In genomic region chr11:35362571-35362980, GRCh38 we compare ENCODE assay signal across 16 cellular contexts. TPM values are rescaled to one million over a fixed set of nuclear protein-coding genes. Genes with fewer than 3 reads are reported as not detected.
A peak's percentile ranks its signal among the peaks of the same experiment; 100 is the strongest.
DNase-seq lines count a peak whose midpoint lies in the region; ATAC-seq and TF ChIP-seq lines count a peak whose summit lies in the region.
"Had no signal": no experiment of that assay in that cellular context is flagged by ENCODE, and none has a peak within 500 bp of the region (broad histone marks: within the 10 kb centered on the region; RNA-seq: fewer than 3 reads in every experiment).

No MANE protein-coding gene starts in this region.

- WGBS in right cardiac atrium = 97% methylated on average over 1 of the region's 1 CpG

- no peak overlapping the region for H3K27ac Mint-ChIP-seq in immature natural killer cell
- H3K27ac Mint-ChIP-seq: activated T-helper 2 cell treated with anti-CD3 and anti-CD28 coated beads, Interferon-gamma antibody, Interleukin-2, Interleukin-4, amounts not matched to agents 10 μg/mL and 5 μg/mL and 100 μg/mL, durations not matched to agents 14 hours and 24 hours and 36 hours had no signal

- H3K4me1 ChIP-seq in left ventricle myocardium inferior (peaks cover 49% of the 10 kb centered on the region), right cardiac atrium (ENCODE audit: control insufficient read depth, insufficient read depth, low read length) (peaks cover 9% of the 10 kb centered on the region)

- peaks cover 0 to 8% (median 2%) of the 10 kb centered on the region in 3 donors for H3K27me3 Mint-ChIP-seq in immature natural killer cell (ENCODE audit: low read depth in 3 of 3)

- H3K27ac ChIP-seq in left ventricle myocardium inferior (replicated peaks) = peak overlapping the region; percentile 68
- no peak overlapping the region for H3K27ac ChIP-seq in right cardiac atrium (ENCODE audit: low read length)

- ATAC-seq in right cardiac atrium (no peak), HG03159 (IDR thresholded peaks at IDR 0.05; ENCODE audit: unreplicated experiment) (no peak)

- DNase-seq in left ventricle myocardium inferior (no peak), right cardiac atrium (no peak), SK-MEL-5 (ENCODE audit: low read depth, low spot score) (peak; percentile 22), fibroblast of the conjunctiva (ENCODE audit: low read depth) (peak; percentile 72), NCI-H1105 (lab: John Stamatoyannopoulos, UW) (no peak), immature natural killer cell (no peak), NCI-H69 (lab: John Stamatoyannopoulos, UW) (no peak)
- DNase-seq: activated CD4-positive, alpha-beta T cell treated with anti-CD3 and anti-CD28 coated beads, Interleukin-2, amount 50 U/mL, for 1 hour; DMS153; NCI-H1092 treated with DMSO at 0.1 percent for 48 hours; NCI-H226 had no signal

- intact Hi-C loops in left ventricle myocardium inferior (cut with micrococcal nuclease) (no loop called here), right cardiac atrium (cut with DNase I) (loop anchor here in 1 of 4 donors (10.0 kb wide), 1 partner anchor 148 kb away; no protein-coding TSS in a partner anchor)

- in situ Hi-C loops in SK-MEL-5 (cut with HindIII; ENCODE audit: low pct_unique_long_range_greater_than_20kb, low sequenced_read_pairs) = no loop called here

- no peaks in the 10 kb centered on the region for H3K36me3 Mint-ChIP-seq in immature natural killer cell

- peaks cover 10% of the 10 kb centered on the region for H3K9me3 ChIP-seq in left ventricle myocardium inferior (replicated peaks)
- H3K9me3 ChIP-seq in right cardiac atrium (ENCODE audit: control insufficient read depth, low read length) = no peaks in the 10 kb centered on the region
- H3K9me3 ChIP-seq: ascending aorta, tibial nerve had no signal

- no peaks in the 10 kb centered on the region for H3K27me3 ChIP-seq in left ventricle myocardium inferior (ENCODE audit: low read depth)
- H3K27me3 ChIP-seq in right cardiac atrium (ENCODE audit: control insufficient read depth, insufficient read depth) = no peaks in the 10 kb centered on the region
- H3K27me3 ChIP-seq: ascending aorta, tibial nerve had no signal

- TF ChIP-seq CTCF in left ventricle myocardium inferior (IDR thresholded peaks at IDR 0.05; ENCODE audit: borderline replicate concordance) = no peak

- H3K4me1 Mint-ChIP-seq in immature natural killer cell = no peaks in the 10 kb centered on the region

- no peaks in the 10 kb centered on the region for H3K36me3 ChIP-seq in left ventricle myocardium inferior
- H3K36me3 ChIP-seq: ascending aorta, tibial nerve had no signal

- H3K4me3 Mint-ChIP-seq in immature natural killer cell = no peak overlapping the region

- H3K4me3 ChIP-seq in left ventricle myocardium inferior = no peak overlapping the region
- H3K4me3 ChIP-seq in right cardiac atrium (ENCODE audit: low read length) = no peak overlapping the region
- H3K4me3 ChIP-seq: ascending aorta, tibial nerve had no signal

- H3K9me3 Mint-ChIP-seq in immature natural killer cell = peaks cover 0 to 2% (median 0%) of the 10 kb centered on the region in 6 donors

RNA-seq across cellular contexts. Expression of gene SLC1A2, which starts 56.8 kb away (rescaled TPM):
- 8.4 TPM for total RNA-seq in left ventricle myocardium inferior
- total RNA-seq in right cardiac atrium = 1 to 10 TPM; 1.3 to 2.3 (median 1.5) TPM
- polyA plus RNA-seq in right cardiac atrium = 0.54 TPM
- 0.03 and 0.71 TPM in 2 replicates for total RNA-seq in SK-MEL-5 (2014; rRNA removed; shearing (Covaris generic))
- polyA plus RNA-seq in SK-MEL-5 (2015; cell fraction: cytosol; rRNA removed) = 0.05 and 0.15 TPM in 2 replicates
- polyA plus RNA-seq in SK-MEL-5 (2015; cell fraction: nucleus; rRNA removed) = 0.06 TPM in 1 of 2 replicates, not detected in the other
- under 1 TPM in 2 of 3 donors, not detected in 1; 0.03 to 0.06 TPM for polyA plus RNA-seq in immature natural killer cell
- total RNA-seq: activated T-helper 2 cell treated with anti-CD3 and anti-CD28 coated beads, Interferon-gamma antibody, Interleukin-2, Interleukin-4, amounts not matched to agents 10 μg/mL and 5 μg/mL and 100 μg/mL, durations not matched to agents 14 hours and 24 hours and 36 hours; T-helper 2 cell treated with Interferon-gamma antibody and Interleukin-4, amounts not matched to agents 100 ng/mL and 5 ng/mL, for 36 hours had no signal

Comparison
In these comparisons a context has a peak if more than half of its experiments do, and no peak if none do; other contexts are left out.
1. DNase-seq: peak in SK-MEL-5 (single experiment) and fibroblast of the conjunctiva (single experiment); none in left ventricle myocardium inferior (single experiment), right cardiac atrium (0 of 3), NCI-H1105 (single experiment), immature natural killer cell (0 of 3) and NCI-H69 (single experiment).